In the genomic region with DNA sequence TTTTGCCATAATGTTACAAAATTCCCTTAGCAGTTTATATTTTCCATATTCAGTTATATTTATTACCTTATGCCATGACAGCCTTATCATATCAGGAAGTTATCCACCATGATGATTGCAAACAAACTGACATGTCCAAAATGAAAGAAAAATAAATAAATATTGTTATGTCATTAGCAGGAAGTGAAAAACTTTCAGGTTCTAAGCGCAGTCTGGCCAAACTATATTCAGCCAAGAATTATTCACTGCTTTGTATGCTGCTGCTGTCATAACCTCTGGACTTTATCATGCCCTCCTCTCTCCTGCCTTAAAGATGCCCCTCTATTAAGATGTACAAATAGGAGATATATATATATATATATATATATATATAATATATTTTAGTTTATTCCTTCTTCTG, we compare ENCODE assay signal across 34 cellular contexts. TPM values are rescaled to one million over a fixed set of nuclear protein-coding genes. Genes with fewer than 3 reads are reported as not detected.
"Had no signal": no experiment of that assay in that cellular context is flagged by ENCODE, and none has a peak within 500 bp of the region (broad histone marks: within the 10 kb centered on the region; RNA-seq: fewer than 3 reads in every experiment).

No MANE protein-coding gene starts in this region.

- H3K9me3 ChIP-seq: ovary, psoas muscle, right lobe of liver, spleen, suprapubic skin, testis, tibial artery, transverse colon, upper lobe of right lung, uterus had no signal

- DNase-seq: natural killer cell; occipital lobe; ovary; posterior cingulate gyrus; psoas muscle; right cardiac atrium; right lobe of liver; spleen; stimulated activated CD4-positive, alpha-beta T cell treated with anti-CD3 and anti-CD28 coated beads, Interleukin-12 subunit alpha, Interleukin-12 subunit beta, amount 100 ng/mL, for 4 hours; stimulated activated CD4-positive, alpha-beta T cell treated with anti-CD3 and anti-CD28 coated beads, Interleukin-1b, Interleukin-23, amount 100 ng/mL, for 48 hours; stimulated activated CD4-positive, alpha-beta T cell treated with anti-CD3 and anti-CD28 coated beads, Interleukin-4, amount 100 ng/mL, for 1 hour; stimulated activated CD4-positive, alpha-beta T cell treated with anti-CD3 and anti-CD28 coated beads, Interleukin-4, amount 100 ng/mL, for 4 hours; stimulated activated CD8-positive, alpha-beta memory T cell treated with anti-CD3 and anti-CD28 coated beads, Interleukin-4, amount 100 ng/mL, for 48 hours; stimulated activated naive CD4-positive, alpha-beta T cell; stimulated activated naive CD8-positive, alpha-beta T cell treated with anti-CD3 and anti-CD28 coated beads, Interleukin-15, amount 100 ng/mL, for 72 hours; stimulated activated naive CD8-positive, alpha-beta T cell treated with anti-CD3 and anti-CD28 coated beads, Interleukin-15, Interleukin-2, amounts not matched to agents 100 U/mL and 50 U/mL, for 24 hours; substantia nigra; testis; tibial artery; transverse colon; upper lobe of right lung; uterus had no signal

- H3K27ac ChIP-seq: neural progenitor cell, ovary, parathyroid adenoma, psoas muscle, right lobe of liver, skin epidermis, spleen, suprapubic skin, testis, tibial artery, transverse colon, upper lobe of right lung, uterus had no signal

- H3K9ac ChIP-seq: neural progenitor cell, parathyroid adenoma had no signal

- H3K4me1 ChIP-seq: neural progenitor cell, parathyroid adenoma, psoas muscle, right lobe of liver, spleen, suprapubic skin, testis, tibial artery, transverse colon, upper lobe of right lung, uterus had no signal

- H3K4me3 ChIP-seq: neural progenitor cell, ovary, psoas muscle, right lobe of liver, skin epidermis, smooth muscle cell, spleen, suprapubic skin, testis, tibial artery, transverse colon, upper lobe of right lung, uterus had no signal

- H3K27me3 ChIP-seq: neural progenitor cell, ovary, right lobe of liver, suprapubic skin, testis, tibial artery, transverse colon, upper lobe of right lung, uterus had no signal

- H3K79me2 ChIP-seq: parathyroid adenoma had no signal

- H2AFZ ChIP-seq: neural progenitor cell, parathyroid adenoma had no signal

- ATAC-seq: natural killer cell; psoas muscle; right cardiac atrium; right lobe of liver; stimulated activated memory B cell treated with anti-CD40 and anti-IgM and Interleukin-4, amounts not matched to agents 10 μg/mL and 1 μg/mL and 100 μg/mL, for 72 hours; stimulated activated naive CD8-positive, alpha-beta T cell treated with anti-CD3 and anti-CD28 coated beads, Interleukin-15, amount 100 ng/mL, for 72 hours; stimulated activated naive CD8-positive, alpha-beta T cell treated with anti-CD3 and anti-CD28 coated beads, Interleukin-15, Interleukin-2, amounts not matched to agents 100 U/mL and 50 U/mL, for 24 hours; upper lobe of right lung had no signal

- H3K36me3 ChIP-seq: neural progenitor cell, ovary, right lobe of liver, spleen, suprapubic skin, tibial artery, transverse colon, upper lobe of right lung, uterus had no signal

- H3K4me2 ChIP-seq: neural progenitor cell, smooth muscle cell had no signal

RNA-seq across cellular contexts. Expression of a gene that starts 27.7 kb away (rescaled TPM):
- total RNA-seq: natural killer cell, occipital lobe, osteoblast, ovary, progenitor cell of endocrine pancreas, psoas muscle, renal cortical epithelial cell, right cardiac atrium, right lobe of liver, smooth muscle cell, spleen, suprapubic skin, testis, transverse colon, upper lobe of right lung, urinary bladder, uterus had no signal
- polyA plus RNA-seq: neural cell, ovary, psoas muscle, right cardiac atrium, smooth muscle cell, spleen, thymus, urinary bladder had no signal

RNA-seq across cellular contexts. Expression of a gene that starts 55.6 kb away (rescaled TPM):
- total RNA-seq: natural killer cell, occipital lobe, osteoblast, ovary, progenitor cell of endocrine pancreas, psoas muscle, renal cortical epithelial cell, right cardiac atrium, right lobe of liver, smooth muscle cell, spleen, suprapubic skin, testis, transverse colon, upper lobe of right lung, urinary bladder, uterus had no signal
- polyA plus RNA-seq: neural cell, ovary, psoas muscle, right cardiac atrium, smooth muscle cell, spleen, thymus, urinary bladder had no signal
